ENCODE assay signal across 37 cellular contexts in genomic region chr5:7437836-7438235, GRCh38. TPM values are rescaled to one million over a fixed set of nuclear protein-coding genes. Genes with fewer than 3 reads are reported as not detected.
"Had no signal": no experiment of that assay in that cellular context is flagged by ENCODE, and none has a peak within 500 bp of the region (broad histone marks: within the 10 kb centered on the region; RNA-seq: fewer than 3 reads in every experiment).

No MANE protein-coding gene starts in this region.

- H3K27me3 Mint-ChIP-seq: activated CD4-positive, alpha-beta memory T cell treated with anti-CD3 and anti-CD28 coated beads, Interleukin-2, amount 10 ng/mL, durations not matched to agents 7 days and 5 days; activated CD4-positive, alpha-beta T cell treated with anti-CD3 and anti-CD28 coated beads for 36 hours; activated CD4-positive, alpha-beta T cell treated with anti-CD3 and anti-CD28 coated beads, Interleukin-2, amount 10 ng/mL, durations not matched to agents 7 days and 5 days; activated CD8-positive, alpha-beta memory T cell treated with anti-CD3 and anti-CD28 coated beads, Interleukin-2, amount 10 ng/mL, durations not matched to agents 7 days and 5 days; activated naive CD8-positive, alpha-beta T cell treated with anti-CD3 and anti-CD28 coated beads for 36 hours; activated T-cell treated with anti-CD3 and anti-CD28 coated beads, Interleukin-2, amount 50 U/mL, for 24 hours; central memory CD8-positive, alpha-beta T cell had no signal

- H3K27ac ChIP-seq: adrenal gland, ascending aorta, cardiac muscle cell, VCaP had no signal

- H3K4me3 ChIP-seq: adrenal gland, ascending aorta, cardiac muscle cell had no signal

- ATAC-seq: activated CD4-positive, alpha-beta T cell treated with anti-CD3 and anti-CD28 coated beads for 36 hours; activated CD4-positive, CD25-positive, alpha-beta regulatory T cell treated with anti-CD3 and anti-CD28 coated beads, Interleukin-2, amount 50 U/mL, for 24 hours; activated CD8-positive, alpha-beta memory T cell treated with anti-CD3 and anti-CD28 coated beads, Interleukin-2, amount 10 ng/mL, durations not matched to agents 7 days and 5 days; activated CD8-positive, alpha-beta T cell treated with anti-CD3 and anti-CD28 coated beads, Interleukin-2, amount 10 ng/mL, durations not matched to agents 7 days and 5 days; activated naive CD4-positive, alpha-beta T cell treated with anti-CD3 and anti-CD28 coated beads, Interleukin-2, amount 50 U/mL, for 72 hours had no signal

- FAIRE-seq: bronchial epithelial cell, TTC549 had no signal

- H3K36me3 ChIP-seq: adrenal gland, ascending aorta, cardiac muscle cell had no signal

- H3K36me3 Mint-ChIP-seq: activated CD8-positive, alpha-beta memory T cell treated with anti-CD3 and anti-CD28 coated beads, Interleukin-2, amount 10 ng/mL, durations not matched to agents 7 days and 5 days; activated naive CD4-positive, alpha-beta T cell treated with anti-CD3 and anti-CD28 coated beads, Interleukin-2, amount 50 U/mL, for 72 hours; activated naive CD8-positive, alpha-beta T cell treated with anti-CD3 and anti-CD28 coated beads for 36 hours; brain had no signal

- H3K9me3 Mint-ChIP-seq: activated CD4-positive, alpha-beta T cell treated with anti-CD3 and anti-CD28 coated beads, Interleukin-2, amount 10 ng/mL, durations not matched to agents 7 days and 5 days; activated naive CD8-positive, alpha-beta T cell treated with anti-CD3 and anti-CD28 coated beads for 36 hours had no signal

- H3K27me3 ChIP-seq: adrenal gland, ascending aorta, cardiac muscle cell had no signal

- H3K4me1 ChIP-seq: adrenal gland, ascending aorta had no signal

- H3K4me3 Mint-ChIP-seq: activated CD4-positive, alpha-beta memory T cell treated with anti-CD3 and anti-CD28 coated beads, Interleukin-2, amount 10 ng/mL, durations not matched to agents 7 days and 5 days; activated CD4-positive, alpha-beta T cell treated with anti-CD3 and anti-CD28 coated beads for 36 hours; activated CD4-positive, alpha-beta T cell treated with anti-CD3 and anti-CD28 coated beads, Interleukin-2, amount 10 ng/mL, durations not matched to agents 7 days and 5 days; activated CD8-positive, alpha-beta memory T cell treated with anti-CD3 and anti-CD28 coated beads, Interleukin-2, amount 10 ng/mL, durations not matched to agents 7 days and 5 days; activated CD8-positive, alpha-beta T cell treated with anti-CD3 and anti-CD28 coated beads, Interleukin-2, amount 10 ng/mL, durations not matched to agents 7 days and 5 days; activated naive CD8-positive, alpha-beta T cell treated with anti-CD3 and anti-CD28 coated beads for 36 hours; activated T-cell treated with anti-CD3 and anti-CD28 coated beads, Interleukin-2, amount 50 U/mL, for 24 hours; brain; central memory CD8-positive, alpha-beta T cell; T-helper 1 cell treated with Interleukin-12 subunit alpha and Interleukin-12 subunit beta and Interleukin-4 antibody, amounts not matched to agents 30 μg/mL and 1 μg/mL, for 36 hours; T-helper 2 cell treated with Interferon-gamma antibody and Interleukin-4, amounts not matched to agents 5 μg/mL and 100 μg/mL, for 36 hours had no signal

- DNase-seq: activated CD4-positive, alpha-beta memory T cell treated with anti-CD3 and anti-CD28 coated beads, Interleukin-2, amount 10 ng/mL, durations not matched to agents 7 days and 5 days; activated CD4-positive, alpha-beta T cell treated with anti-CD3 and anti-CD28 coated beads for 1 hour; activated CD4-positive, alpha-beta T cell treated with anti-CD3 and anti-CD28 coated beads for 36 hours; activated CD4-positive, alpha-beta T cell treated with anti-CD3 and anti-CD28 coated beads for 48 hours; activated CD4-positive, alpha-beta T cell treated with anti-CD3 and anti-CD28 coated beads, Interleukin-2, amount 10 ng/mL, durations not matched to agents 7 days and 5 days; activated CD4-positive, alpha-beta T cell treated with anti-CD3 and anti-CD28 coated beads, Interleukin-2, amount 50 U/mL, for 48 hours; activated CD4-positive, CD25-positive, alpha-beta regulatory T cell; activated CD8-positive, alpha-beta memory T cell treated with anti-CD3 and anti-CD28 coated beads for 24 hours; activated CD8-positive, alpha-beta memory T cell treated with anti-CD3 and anti-CD28 coated beads, Interleukin-2, amount 10 ng/mL, durations not matched to agents 7 days and 5 days; activated CD8-positive, alpha-beta memory T cell treated with anti-CD3 and anti-CD28 coated beads, Interleukin-2, amount 50 U/mL, for 48 hours; activated CD8-positive, alpha-beta T cell treated with anti-CD3 and anti-CD28 coated beads, Interleukin-2, amount 10 ng/mL, durations not matched to agents 7 days and 5 days; activated effector memory CD4-positive, alpha-beta T cell treated with Interleukin-2 at 50 U/mL for 16 hours; activated gamma-delta T cell; activated naive CD4-positive, alpha-beta T cell treated with anti-CD3 and anti-CD28 coated beads, Interleukin-2, amount 50 U/mL, for 16 hours; activated naive CD4-positive, alpha-beta T cell treated with Interleukin-2 at 50 U/mL for 16 hours; activated naive CD8-positive, alpha-beta T cell treated with anti-CD3 and anti-CD28 coated beads for 36 hours; activated T-cell treated with anti-CD3 and anti-CD28 coated beads, Interleukin-2, amount 50 U/mL, for 24 hours; activated T-cell treated with anti-CD3 and anti-CD28 coated beads, Interleukin-2, amount 50 U/mL, for 48 hours; adrenal gland; amniotic stem cell; caudate nucleus; cerebellar nuclear complex; T-helper 1 cell; T-helper 2 cell; T-helper 9 cell had no signal

- H3K4me1 Mint-ChIP-seq: activated CD4-positive, alpha-beta memory T cell treated with anti-CD3 and anti-CD28 coated beads, Interleukin-2, amount 10 ng/mL, durations not matched to agents 7 days and 5 days; activated CD4-positive, alpha-beta T cell treated with anti-CD3 and anti-CD28 coated beads for 36 hours; activated CD4-positive, alpha-beta T cell treated with anti-CD3 and anti-CD28 coated beads, Interleukin-2, amount 10 ng/mL, durations not matched to agents 7 days and 5 days; activated CD8-positive, alpha-beta memory T cell treated with anti-CD3 and anti-CD28 coated beads, Interleukin-2, amount 10 ng/mL, durations not matched to agents 7 days and 5 days; activated naive CD8-positive, alpha-beta T cell treated with anti-CD3 and anti-CD28 coated beads for 36 hours; central memory CD8-positive, alpha-beta T cell had no signal

- H3K27ac Mint-ChIP-seq: activated CD4-positive, alpha-beta memory T cell treated with anti-CD3 and anti-CD28 coated beads, Interleukin-2, amount 10 ng/mL, durations not matched to agents 7 days and 5 days; activated CD4-positive, alpha-beta T cell treated with anti-CD3 and anti-CD28 coated beads for 36 hours; activated CD4-positive, alpha-beta T cell treated with anti-CD3 and anti-CD28 coated beads, Interleukin-2, amount 10 ng/mL, durations not matched to agents 7 days and 5 days; activated CD8-positive, alpha-beta memory T cell treated with anti-CD3 and anti-CD28 coated beads, Interleukin-2, amount 10 ng/mL, durations not matched to agents 7 days and 5 days; activated CD8-positive, alpha-beta T cell treated with anti-CD3 and anti-CD28 coated beads, Interleukin-2, amount 10 ng/mL, durations not matched to agents 7 days and 5 days; activated naive CD4-positive, alpha-beta T cell treated with anti-CD3 and anti-CD28 coated beads, Interleukin-2, amount 50 U/mL, for 72 hours; activated naive CD8-positive, alpha-beta T cell treated with anti-CD3 and anti-CD28 coated beads for 36 hours; activated T-cell treated with anti-CD3 and anti-CD28 coated beads, Interleukin-2, amount 50 U/mL, for 24 hours; activated T-helper 2 cell treated with anti-CD3 and anti-CD28 coated beads, Interferon-gamma antibody, Interleukin-2, Interleukin-4, amounts not matched to agents 10 μg/mL and 5 μg/mL and 100 μg/mL, durations not matched to agents 14 hours and 24 hours and 36 hours; brain; T-helper 1 cell treated with Interleukin-12 subunit alpha and Interleukin-12 subunit beta and Interleukin-4 antibody, amounts not matched to agents 30 μg/mL and 1 μg/mL, for 36 hours; T-helper 2 cell treated with Interferon-gamma antibody and Interleukin-4, amounts not matched to agents 5 μg/mL and 100 μg/mL, for 36 hours had no signal

- H3K9me3 ChIP-seq: adrenal gland, ascending aorta had no signal

RNA-seq across cellular contexts. Expression of gene ADCY2, which starts 41.9 kb away (rescaled TPM):
- total RNA-seq: activated CD4-positive, alpha-beta memory T cell treated with anti-CD3 and anti-CD28 coated beads, Interleukin-2, amount 10 ng/mL, durations not matched to agents 7 days and 5 days; activated CD4-positive, alpha-beta T cell treated with anti-CD3 and anti-CD28 coated beads for 36 hours; activated CD4-positive, alpha-beta T cell treated with anti-CD3 and anti-CD28 coated beads, Interleukin-2, amount 10 ng/mL, durations not matched to agents 7 days and 5 days; activated CD8-positive, alpha-beta memory T cell treated with anti-CD3 and anti-CD28 coated beads, Interleukin-2, amount 10 ng/mL, durations not matched to agents 7 days and 5 days; activated CD8-positive, alpha-beta T cell treated with anti-CD3 and anti-CD28 coated beads, Interleukin-2, amount 10 ng/mL, durations not matched to agents 7 days and 5 days; activated naive CD4-positive, alpha-beta T cell treated with anti-CD3 and anti-CD28 coated beads, Interleukin-2, amount 50 U/mL, for 72 hours; activated naive CD8-positive, alpha-beta T cell treated with anti-CD3 and anti-CD28 coated beads for 36 hours; activated T-helper 2 cell treated with anti-CD3 and anti-CD28 coated beads, Interferon-gamma antibody, Interleukin-2, Interleukin-4, amounts not matched to agents 10 μg/mL and 5 μg/mL and 100 μg/mL, durations not matched to agents 14 hours and 24 hours and 36 hours had no signal
